ENCODE assay signal across 22 cellular contexts in the genomic region with DNA sequence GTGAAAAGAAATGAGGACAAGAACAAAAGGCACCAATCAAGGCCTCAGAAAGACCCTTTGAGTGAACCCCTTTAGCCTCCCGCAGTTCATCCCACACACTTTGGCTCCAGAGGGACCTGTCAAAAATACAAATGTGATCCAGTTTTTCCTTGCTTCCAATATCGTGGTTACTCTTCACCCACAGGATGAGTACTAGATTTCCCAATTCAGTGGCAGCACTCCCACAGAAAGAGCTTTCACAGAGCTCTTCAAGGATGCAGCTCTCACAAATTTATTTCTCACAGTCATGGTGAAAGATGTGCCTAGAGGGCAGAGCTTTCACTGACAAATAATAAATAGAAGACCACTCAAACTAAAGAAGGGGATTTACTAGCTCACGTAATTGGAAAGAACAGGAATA.
"Had no signal": no experiment of that assay in that cellular context is flagged by ENCODE, and none has a peak within 500 bp of the region (broad histone marks: within the 10 kb centered on the region; RNA-seq: fewer than 3 reads in every experiment).

No MANE protein-coding gene starts in this region.

- H3K27me3 ChIP-seq: dorsolateral prefrontal cortex, hepatocyte, uterus had no signal

- DNase-seq: activated CD4-positive, alpha-beta T cell treated with anti-CD3 and anti-CD28 coated beads, Interleukin-2, amount 10 ng/mL, durations not matched to agents 7 days and 5 days; activated CD8-positive, alpha-beta memory T cell treated with anti-CD3 and anti-CD28 coated beads, Interleukin-2, amount 10 ng/mL, durations not matched to agents 7 days and 5 days; activated CD8-positive, alpha-beta T cell treated with anti-CD3 and anti-CD28 coated beads for 36 hours; activated gamma-delta T cell; activated naive CD4-positive, alpha-beta T cell treated with anti-CD3 and anti-CD28 coated beads, Interleukin-2, amount 50 U/mL, for 16 hours; activated naive CD8-positive, alpha-beta T cell treated with anti-CD3 and anti-CD28 coated beads, Interleukin-2, amount 50 U/mL, for 24 hours; activated T-cell treated with anti-CD3 and anti-CD28 coated beads for 4 hours; aorta; dorsolateral prefrontal cortex; effector memory CD8-positive, alpha-beta T cell; left ventricle myocardium inferior; mammary epithelial cell; naive thymus-derived CD8-positive, alpha-beta T cell; retina; stimulated activated CD4-positive, alpha-beta T cell treated with anti-CD3 and anti-CD28 coated beads, Interleukin-4, amount 100 ng/mL, for 4 hours; stimulated activated naive CD8-positive, alpha-beta T cell treated with anti-CD3 and anti-CD28 coated beads, Interleukin-15, Interleukin-2, amounts not matched to agents 100 U/mL and 50 U/mL, for 24 hours; trophoblast cell; uterus had no signal

- ATAC-seq: activated CD4-positive, CD25-positive, alpha-beta regulatory T cell treated with anti-CD3 and anti-CD28 coated beads, Interleukin-2, amount 50 U/mL, for 24 hours; activated CD8-positive, alpha-beta memory T cell treated with anti-CD3 and anti-CD28 coated beads, Interleukin-2, amount 10 ng/mL, durations not matched to agents 7 days and 5 days; activated CD8-positive, alpha-beta T cell treated with anti-CD3 and anti-CD28 coated beads for 36 hours; activated naive CD8-positive, alpha-beta T cell treated with anti-CD3 and anti-CD28 coated beads, Interleukin-2, amount 50 U/mL, for 24 hours; effector memory CD8-positive, alpha-beta T cell; esophagus mucosa; naive thymus-derived CD8-positive, alpha-beta T cell; stimulated activated naive CD8-positive, alpha-beta T cell treated with anti-CD3 and anti-CD28 coated beads, Interleukin-15, Interleukin-2, amounts not matched to agents 100 U/mL and 50 U/mL, for 24 hours had no signal

- H3K4me2 ChIP-seq: hepatocyte had no signal

- H3K36me3 ChIP-seq: uterus had no signal

- H3K4me1 ChIP-seq: uterus had no signal

- H3K27ac ChIP-seq: hepatocyte, left ventricle myocardium inferior, uterus, VCaP had no signal

- H2AFZ ChIP-seq: hepatocyte had no signal

- H3K4me3 ChIP-seq: dorsolateral prefrontal cortex, hepatocyte, left ventricle myocardium inferior, uterus had no signal

- H3K9me3 ChIP-seq: left ventricle myocardium inferior, uterus had no signal
